Comparison of ENCODE assay signal across 1 cellular context in genomic region chr17:41697122-41697962, GRCh38.
TF ChIP-seq lines count a peak whose summit lies in the region.

No MANE protein-coding gene starts in this region.

TF ChIP-seq in K562, 482 proteins besides CTCF, POLR2A, EP300 and RAD21 (continued from another document and continues in another):
- no peak for TF ChIP-seq ZNF609 (CRISPR knock-in tag; IDR thresholded peaks at IDR 0.05; ENCODE audit: borderline replicate concordance)
- peak in 1 of 2 experiments; percentile 62; a peak in 1 of 4 replicates for TF ChIP-seq RCOR1 (IDR thresholded peaks at IDR 0.05; ENCODE audit: borderline replicate concordance in 1 of 2, low read depth in 2 of 2, low read length in 2 of 2)
- no peak for TF ChIP-seq TARDBP (IDR thresholded peaks at IDR 0.05)
- no peak for TF ChIP-seq SMAD1 (IDR thresholded peaks at IDR 0.05; ENCODE audit: low read depth, low read length, partially characterized antibody)
- 0 out of 2 replicates have a peak, but pooled peaks have one; percentile 27 for TF ChIP-seq PKNOX1 (IDR thresholded peaks at IDR 0.05)
- TF ChIP-seq ZNF586 (CRISPR knock-in tag; conservative IDR thresholded peaks at IDR 0.05), result no peak
- no peak for TF ChIP-seq ZZZ3 (IDR thresholded peaks at IDR 0.05)
- TF ChIP-seq PTBP1 (IDR thresholded peaks at IDR 0.05; ENCODE audit: low read depth, low read length), result no peak
- no peak for TF ChIP-seq RB1 (IDR thresholded peaks at IDR 0.05; ENCODE audit: low read depth)
- no peak for TF ChIP-seq MXD1 (CRISPR knock-in tag; IDR thresholded peaks at IDR 0.05; ENCODE audit: borderline replicate concordance, poor library complexity, severe bottlenecking)
- TF ChIP-seq CUX1 (CRISPR knock-in tag; IDR thresholded peaks at IDR 0.05), result no peak
- no peak for TF ChIP-seq POLR3A (IDR thresholded peaks at IDR 0.05; ENCODE audit: borderline replicate concordance, extremely low read depth, insufficient read depth, insufficient read length)
- TF ChIP-seq ZBTB5 (IDR thresholded peaks at IDR 0.05), result no peak
- 0 out of 2 replicates have a peak, but pooled peaks have one; percentile 44 for TF ChIP-seq CTBP1 (IDR thresholded peaks at IDR 0.05; ENCODE audit: borderline replicate concordance)
- peak; percentile 30; the same call in 1 of the 2 replicates for TF ChIP-seq JUND (IDR thresholded peaks at IDR 0.05; ENCODE audit: borderline replicate concordance, low read depth, low read length)
- TF ChIP-seq JUND (tag; IDR thresholded peaks at IDR 0.05; ENCODE audit: borderline replicate concordance, low read depth, low read length), result no peak
- peak; percentile 88 for TF ChIP-seq CEBPB (tag; IDR thresholded peaks at IDR 0.05)
- TF ChIP-seq GTF2E2 (tag; IDR thresholded peaks at IDR 0.05), result no peak
- TF ChIP-seq MAFG (tag; conservative IDR thresholded peaks at IDR 0.05), result no peak
- TF ChIP-seq GABPA (tag; conservative IDR thresholded peaks at IDR 0.05; ENCODE audit: low read depth), result 0 out of 2 replicates have a peak, but pooled peaks have one; percentile 10
- no peak for TF ChIP-seq ZNF551 (CRISPR knock-in tag; IDR thresholded peaks at IDR 0.05)
- TF ChIP-seq CBFA2T2 (conservative IDR thresholded peaks at IDR 0.05), result peak; percentile 48
- no peak for TF ChIP-seq NR2C2 (CRISPR knock-in tag; IDR thresholded peaks at IDR 0.05)
- peak; percentile 68 for TF ChIP-seq NR2C2 (tag; IDR thresholded peaks at IDR 0.05)
- TF ChIP-seq HOMEZ (CRISPR knock-in tag; IDR thresholded peaks at IDR 0.05), result no peak
- no peak for TF ChIP-seq PRMT5 (CRISPR knock-in tag; IDR thresholded peaks at IDR 0.05)
- no peak for TF ChIP-seq YBX1 (IDR thresholded peaks at IDR 0.05)
- no peak for TF ChIP-seq ARID2 (IDR thresholded peaks at IDR 0.05)
- TF ChIP-seq KDM1A (IDR thresholded peaks at IDR 0.05), result peak in 1 of 2 experiments; percentile 24; a peak in 1 of 4 replicates
- peak; percentile 23 for TF ChIP-seq MEIS2 (IDR thresholded peaks at IDR 0.05; ENCODE audit: partially characterized antibody)
- 0 out of 2 replicates have a peak, but pooled peaks have one; percentile 35 for TF ChIP-seq BCOR (IDR thresholded peaks at IDR 0.05)
- peak; percentile 56 for TF ChIP-seq RBM25 (IDR thresholded peaks at IDR 0.05; ENCODE audit: low read depth, low read length, severe bottlenecking)
- TF ChIP-seq ZNF318 (IDR thresholded peaks at IDR 0.05; ENCODE audit: borderline replicate concordance in 1 of 2, low read depth in 1 of 2), result 0 out of 4 replicates have a peak, but pooled peaks of 1 of the 2 experiments have one; percentile 15
- no peak for TF ChIP-seq XRCC5 (IDR thresholded peaks at IDR 0.05; ENCODE audit: low read depth, low read length)
- no peak for TF ChIP-seq TAF7 (tag; IDR thresholded peaks at IDR 0.05)
